1 cellular context compared by ENCODE assay signal in genomic region chr19:13763300-13763699, GRCh38.
TF ChIP-seq lines count a peak whose summit lies in the region.

No MANE protein-coding gene starts in this region.

TF ChIP-seq in HepG2, 621 proteins besides CTCF, POLR2A, EP300 and RAD21:
- TF ChIP-seq POGZ (CRISPR knock-in tag; IDR thresholded peaks at IDR 0.05), result no peak
- TF ChIP-seq, protein P1, sequence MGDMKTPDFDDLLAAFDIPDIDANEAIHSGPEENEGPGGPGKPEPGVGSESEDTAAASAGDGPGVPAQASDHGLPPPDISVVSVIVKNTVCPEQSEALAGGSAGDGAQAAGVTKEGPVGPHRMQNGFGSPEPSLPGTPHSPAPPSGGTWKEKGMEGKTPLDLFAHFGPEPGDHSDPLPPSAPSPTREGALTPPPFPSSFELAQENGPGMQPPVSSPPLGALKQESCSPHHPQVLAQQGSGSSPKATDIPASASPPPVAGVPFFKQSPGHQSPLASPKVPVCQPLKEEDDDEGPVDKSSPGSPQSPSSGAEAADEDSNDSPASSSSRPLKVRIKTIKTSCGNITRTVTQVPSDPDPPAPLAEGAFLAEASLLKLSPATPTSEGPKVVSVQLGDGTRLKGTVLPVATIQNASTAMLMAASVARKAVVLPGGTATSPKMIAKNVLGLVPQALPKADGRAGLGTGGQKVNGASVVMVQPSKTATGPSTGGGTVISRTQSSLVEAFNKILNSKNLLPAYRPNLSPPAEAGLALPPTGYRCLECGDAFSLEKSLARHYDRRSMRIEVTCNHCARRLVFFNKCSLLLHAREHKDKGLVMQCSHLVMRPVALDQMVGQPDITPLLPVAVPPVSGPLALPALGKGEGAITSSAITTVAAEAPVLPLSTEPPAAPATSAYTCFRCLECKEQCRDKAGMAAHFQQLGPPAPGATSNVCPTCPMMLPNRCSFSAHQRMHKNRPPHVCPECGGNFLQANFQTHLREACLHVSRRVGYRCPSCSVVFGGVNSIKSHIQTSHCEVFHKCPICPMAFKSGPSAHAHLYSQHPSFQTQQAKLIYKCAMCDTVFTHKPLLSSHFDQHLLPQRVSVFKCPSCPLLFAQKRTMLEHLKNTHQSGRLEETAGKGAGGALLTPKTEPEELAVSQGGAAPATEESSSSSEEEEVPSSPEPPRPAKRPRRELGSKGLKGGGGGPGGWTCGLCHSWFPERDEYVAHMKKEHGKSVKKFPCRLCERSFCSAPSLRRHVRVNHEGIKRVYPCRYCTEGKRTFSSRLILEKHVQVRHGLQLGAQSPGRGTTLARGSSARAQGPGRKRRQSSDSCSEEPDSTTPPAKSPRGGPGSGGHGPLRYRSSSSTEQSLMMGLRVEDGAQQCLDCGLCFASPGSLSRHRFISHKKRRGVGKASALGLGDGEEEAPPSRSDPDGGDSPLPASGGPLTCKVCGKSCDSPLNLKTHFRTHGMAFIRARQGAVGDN (CRISPR knock-in tag; IDR thresholded peaks at IDR 0.05), result no peak
- no peak for TF ChIP-seq CHD4 (IDR thresholded peaks at IDR 0.05; ENCODE audit: borderline replicate concordance, low read length)
- 0 out of 2 replicates have a peak, but pooled peaks have one; percentile 28 for TF ChIP-seq ZMYM3 (CRISPR knock-in tag; IDR thresholded peaks at IDR 0.05)
- TF ChIP-seq ZC3H13 (CRISPR knock-in tag; IDR thresholded peaks at IDR 0.05), result 0 out of 2 replicates have a peak, but pooled peaks have one; percentile 40
- no peak for TF ChIP-seq SMAD1 (CRISPR knock-in tag; IDR thresholded peaks at IDR 0.05; ENCODE audit: borderline replicate concordance, low read depth)
- TF ChIP-seq, protein P2, sequence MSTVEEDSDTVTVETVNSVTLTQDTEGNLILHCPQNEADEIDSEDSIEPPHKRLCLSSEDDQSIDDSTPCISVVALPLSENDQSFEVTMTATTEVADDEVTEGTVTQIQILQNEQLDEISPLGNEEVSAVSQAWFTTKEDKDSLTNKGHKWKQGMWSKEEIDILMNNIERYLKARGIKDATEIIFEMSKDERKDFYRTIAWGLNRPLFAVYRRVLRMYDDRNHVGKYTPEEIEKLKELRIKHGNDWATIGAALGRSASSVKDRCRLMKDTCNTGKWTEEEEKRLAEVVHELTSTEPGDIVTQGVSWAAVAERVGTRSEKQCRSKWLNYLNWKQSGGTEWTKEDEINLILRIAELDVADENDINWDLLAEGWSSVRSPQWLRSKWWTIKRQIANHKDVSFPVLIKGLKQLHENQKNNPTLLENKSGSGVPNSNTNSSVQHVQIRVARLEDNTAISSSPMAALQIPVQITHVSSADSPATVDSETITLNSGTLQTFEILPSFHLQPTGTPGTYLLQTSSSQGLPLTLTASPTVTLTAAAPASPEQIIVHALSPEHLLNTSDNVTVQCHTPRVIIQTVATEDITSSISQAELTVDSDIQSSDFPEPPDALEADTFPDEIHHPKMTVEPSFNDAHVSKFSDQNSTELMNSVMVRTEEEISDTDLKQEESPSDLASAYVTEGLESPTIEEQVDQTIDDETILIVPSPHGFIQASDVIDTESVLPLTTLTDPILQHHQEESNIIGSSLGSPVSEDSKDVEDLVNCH (CRISPR knock-in tag; IDR thresholded peaks at IDR 0.05), result no peak
- TF ChIP-seq ZFP36 (IDR thresholded peaks at IDR 0.05; ENCODE audit: borderline replicate concordance, low read depth, low read length, partially characterized antibody), result peak; percentile 77
- TF ChIP-seq SP5 (CRISPR knock-in tag; IDR thresholded peaks at IDR 0.05; ENCODE audit: borderline replicate concordance, low read depth), result no peak
- TF ChIP-seq FOXK1 (CRISPR knock-in tag; IDR thresholded peaks at IDR 0.05; ENCODE audit: borderline replicate concordance, low read depth), result no peak
- TF ChIP-seq TFAP4 (IDR thresholded peaks at IDR 0.05; ENCODE audit: borderline replicate concordance, low read depth), result no peak
- TF ChIP-seq MAFF (IDR thresholded peaks at IDR 0.05; ENCODE audit: low read depth, low read length), result no peak
- TF ChIP-seq, protein P3, sequence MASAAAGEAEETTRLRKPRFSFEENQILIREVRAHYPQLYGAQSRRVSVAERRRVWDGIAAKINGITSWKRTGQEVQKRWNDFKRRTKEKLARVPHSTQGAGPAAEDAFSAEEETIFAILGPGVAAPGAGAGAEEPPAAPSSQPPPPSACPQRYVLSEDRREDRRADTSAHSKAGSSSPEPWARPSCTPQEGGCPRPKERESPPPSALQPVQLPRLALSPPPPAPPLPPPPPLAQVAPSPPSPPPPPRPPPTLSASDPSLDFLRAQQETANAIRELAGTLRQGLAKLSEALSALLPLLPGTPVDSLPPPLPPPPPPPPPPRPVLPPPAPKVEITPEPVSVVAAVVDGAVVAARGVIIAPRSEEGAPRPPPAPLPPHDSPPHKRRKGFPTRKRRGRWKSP (CRISPR knock-in tag; IDR thresholded peaks at IDR 0.05), result no peak
- TF ChIP-seq ZFP36L2 (CRISPR knock-in tag; IDR thresholded peaks at IDR 0.05), result no peak
- TF ChIP-seq, protein P4, sequence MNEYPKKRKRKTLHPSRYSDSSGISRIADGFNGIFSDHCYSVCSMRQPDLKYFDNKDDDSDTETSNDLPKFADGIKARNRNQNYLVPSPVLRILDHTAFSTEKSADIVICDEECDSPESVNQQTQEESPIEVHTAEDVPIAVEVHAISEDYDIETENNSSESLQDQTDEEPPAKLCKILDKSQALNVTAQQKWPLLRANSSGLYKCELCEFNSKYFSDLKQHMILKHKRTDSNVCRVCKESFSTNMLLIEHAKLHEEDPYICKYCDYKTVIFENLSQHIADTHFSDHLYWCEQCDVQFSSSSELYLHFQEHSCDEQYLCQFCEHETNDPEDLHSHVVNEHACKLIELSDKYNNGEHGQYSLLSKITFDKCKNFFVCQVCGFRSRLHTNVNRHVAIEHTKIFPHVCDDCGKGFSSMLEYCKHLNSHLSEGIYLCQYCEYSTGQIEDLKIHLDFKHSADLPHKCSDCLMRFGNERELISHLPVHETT (CRISPR knock-in tag; conservative IDR thresholded peaks at IDR 0.05), result no peak
- TF ChIP-seq ZNF12 (CRISPR knock-in tag; IDR thresholded peaks at IDR 0.05), result no peak
- no peak for TF ChIP-seq RFXANK (CRISPR knock-in tag; IDR thresholded peaks at IDR 0.05)
- no peak for TF ChIP-seq NR1H2 (CRISPR knock-in tag; IDR thresholded peaks at IDR 0.05; ENCODE audit: borderline replicate concordance, low read depth)
